2 cellular contexts compared by ENCODE assay signal in genomic region chr4:1356181-1356998, GRCh38.
TF ChIP-seq lines count a peak whose summit lies in the region.

No MANE protein-coding gene starts in this region.

TF ChIP-seq in IMR-90, 13 proteins besides CTCF, POLR2A, EP300 and RAD21:
- TF ChIP-seq NFE2L2 (IDR thresholded peaks at IDR 0.05; ENCODE audit: low read depth, low read length) (no peak), FOS (IDR thresholded peaks at IDR 0.05; ENCODE audit: low read depth, low read length) (no peak), SMC3 (IDR thresholded peaks at IDR 0.05; ENCODE audit: low read depth, low read length) (peak; percentile 70)

TF ChIP-seq in H1, 55 proteins besides CTCF, POLR2A, EP300 and RAD21:
- TF ChIP-seq SP4 (IDR thresholded peaks at IDR 0.05; ENCODE audit: low read length) (no peak), GABPA (IDR thresholded peaks at IDR 0.05; ENCODE audit: borderline replicate concordance, insufficient read depth, low read length) (peak; percentile 52; the same call in 1 of the 2 replicates), ATF3 (IDR thresholded peaks at IDR 0.05; ENCODE audit: insufficient read depth, low read depth, low read length) (0 out of 2 replicates have a peak, but pooled peaks have one; percentile 14)
TF ChIP-seq in H1: peak in this region for 2.
